ENCODE assay signal across 9 cellular contexts in genomic region chr15:96332854-96333193, GRCh38. TPM values are rescaled to one million over a fixed set of nuclear protein-coding genes. Genes with fewer than 3 reads are reported as not detected.
DNase-seq lines count a peak whose midpoint lies in the region; ATAC-seq and TF ChIP-seq lines count a peak whose summit lies in the region.
"Had no signal": no experiment of that assay in that cellular context is flagged by ENCODE, and none has a peak within 500 bp of the region (broad histone marks: within the 10 kb centered on the region; RNA-seq: fewer than 3 reads in every experiment).

No MANE protein-coding gene starts in this region.

- no peak for TF ChIP-seq CTCF in GM06990 (IDR thresholded peaks at IDR 0.05; ENCODE audit: insufficient read depth, low read length, poor library complexity, severe bottlenecking)
- TF ChIP-seq CTCF in fibroblast of lung (conservative IDR thresholded peaks at IDR 0.05 in 1 of 2, IDR thresholded peaks at IDR 0.05 in 1 of 2; ENCODE audit: low read depth in 1 of 2, low read length in 2 of 2): no peak
- no peak for TF ChIP-seq CTCF in prostate gland (IDR thresholded peaks at IDR 0.05)

- H3K27ac ChIP-seq in SJCRH30: peak overlapping the region; percentile 95
- H3K27ac ChIP-seq in fibroblast of lung (ENCODE audit: insufficient read depth, low read length): peak overlapping the region; percentile 95
- peak overlapping the region; percentile 91 to 95 for H3K27ac ChIP-seq in prostate gland

- H3K4me2 ChIP-seq in fibroblast of lung (ENCODE audit: extremely low read depth, insufficient read depth, low read length): no peak overlapping the region

- H3K4me1 ChIP-seq in SJCRH30: peaks cover 19% of the 10 kb centered on the region
- peaks cover 3% of the 10 kb centered on the region for H3K4me1 ChIP-seq in fibroblast of lung (ENCODE audit: control insufficient read depth, extremely low read depth, insufficient read depth, low read length)
- H3K4me1 ChIP-seq in prostate gland (replicated peaks): no peaks in the 10 kb centered on the region

- DNase-seq in GM06990 (ENCODE audit: extremely low read depth, insufficient read length) (no peak), SJCRH30 (peak in 1 of 2 experiments; percentile 62), fibroblast of lung (ENCODE audit: low read depth in 2 of 2) (peak; percentile 44 to 50), prostate gland (ENCODE audit: low spot score) (no peak), COLO668 (lab: John Stamatoyannopoulos, UW; ENCODE audit: unreplicated experiment) (no peak), DMS153 (lab: John Stamatoyannopoulos, UW) (no peak), HT-29 (ENCODE audit: low spot score) (no peak)
- DNase-seq: activated CD4-positive, alpha-beta T cell treated with anti-CD3 and anti-CD28 coated beads, Interleukin-2, amount 50 U/mL, for 48 hours had no signal

- peaks cover 93% of the 10 kb centered on the region for H3K79me2 ChIP-seq in fibroblast of lung (ENCODE audit: control insufficient read depth, insufficient read depth, low read length)

- WGBS in prostate gland: 0% methylated on average over 13 of the region's 13 CpGs

- peaks cover 4% of the 10 kb centered on the region for H4K20me1 ChIP-seq in fibroblast of lung (ENCODE audit: control insufficient read depth, extremely low read depth, insufficient read depth, low read length)

- intact Hi-C loops in prostate gland (cut with DNase I): no loop called here

- no peak for TF ChIP-seq POLR2A in prostate gland (IDR thresholded peaks at IDR 0.05)

- H2AFZ ChIP-seq in fibroblast of lung (ENCODE audit: low read length): no peak overlapping the region

- H3K9ac ChIP-seq in fibroblast of lung (ENCODE audit: insufficient read depth, low read length): peak overlapping the region; percentile 94

- H3K9me3 ChIP-seq in SJCRH30 (replicated peaks) (no peaks in the 10 kb centered on the region), fibroblast of lung (ENCODE audit: control insufficient read depth, insufficient read depth, low read depth, low read length) (no peaks in the 10 kb centered on the region), prostate gland (no peaks in the 10 kb centered on the region)

- H3K27me3 ChIP-seq in GM06990 (replicated peaks; ENCODE audit: control insufficient read depth, insufficient read depth, low read length) (no peaks in the 10 kb centered on the region), SJCRH30 (no peaks in the 10 kb centered on the region), fibroblast of lung (ENCODE audit: control insufficient read depth, insufficient read depth, low read length) (no peaks in the 10 kb centered on the region), prostate gland (replicated peaks; ENCODE audit: insufficient read depth) (no peaks in the 10 kb centered on the region)

- H3K4me3 ChIP-seq in GM06990 (replicated peaks; ENCODE audit: low read depth, low read length) (peak overlapping the region; percentile 20; the same call in 1 of the 2 replicates), SJCRH30 (peak overlapping the region; percentile 77), fibroblast of lung (replicated peaks in 1 of 4; ENCODE audit: control extremely low read depth in 1 of 4, insufficient read depth in 1 of 4, low read depth in 3 of 4, low read length in 4 of 4) (peak overlapping the region; percentile 96 to 100 (median 100)), prostate gland (peak overlapping the region; percentile 73 to 76)

- H3K36me3 ChIP-seq in GM06990 (ENCODE audit: control insufficient read depth, insufficient read depth, low read length) (no peaks in the 10 kb centered on the region), SJCRH30 (peaks cover 42% of the 10 kb centered on the region), fibroblast of lung (ENCODE audit: control insufficient read depth, insufficient read depth, low read length) (peaks cover 28% of the 10 kb centered on the region), prostate gland (no peaks in the 10 kb centered on the region)

- ATAC-seq in GM21529 (IDR thresholded peaks at IDR 0.05; ENCODE audit: unreplicated experiment): no peak

RNA-seq across cellular contexts. Expression of gene NR2F2, which starts 2.3 kb away (rescaled TPM):
- 24.5 and 24.9 TPM in 2 replicates for total RNA-seq in SJCRH30 (2014; rRNA removed; shearing (Covaris generic))
- total RNA-seq in fibroblast of lung (9.2 and 15.7 TPM in 2 replicates), prostate gland (10 to 100 TPM; 48.7 to 58.1 TPM)
- polyA plus RNA-seq in fibroblast of lung: 66.5 and 130 TPM in 2 replicates
- polyA plus RNA-seq in fibroblast of lung (2012): 124 and 286 TPM in 2 replicates
- polyA minus RNA-seq in fibroblast of lung (ENCODE audit: low replicate concordance): 78.0 and 158 TPM in 2 replicates
- 12.6 and 14.0 TPM in 2 replicates for total RNA-seq in HT-29 (2014; rRNA removed; shearing (Covaris generic))

Comparison
In these comparisons a context has a peak if more than half of its experiments do, and no peak if none do; other contexts are left out.
1. DNase-seq: peak in fibroblast of lung (2 of 2); none in GM06990 (single experiment), prostate gland (single experiment), COLO668 (single experiment), DMS153 (single experiment) and HT-29 (single experiment).
2. H3K4me3 ChIP-seq: peak in every context shown above with its lines; median percentile 100 in fibroblast of lung; 77 in SJCRH30; 74 in prostate gland; 20 in GM06990.
3. Peak in every context shown above with its lines, with median percentiles within 50 percentile points of each other: H3K27ac ChIP-seq.